In the genomic region with DNA sequence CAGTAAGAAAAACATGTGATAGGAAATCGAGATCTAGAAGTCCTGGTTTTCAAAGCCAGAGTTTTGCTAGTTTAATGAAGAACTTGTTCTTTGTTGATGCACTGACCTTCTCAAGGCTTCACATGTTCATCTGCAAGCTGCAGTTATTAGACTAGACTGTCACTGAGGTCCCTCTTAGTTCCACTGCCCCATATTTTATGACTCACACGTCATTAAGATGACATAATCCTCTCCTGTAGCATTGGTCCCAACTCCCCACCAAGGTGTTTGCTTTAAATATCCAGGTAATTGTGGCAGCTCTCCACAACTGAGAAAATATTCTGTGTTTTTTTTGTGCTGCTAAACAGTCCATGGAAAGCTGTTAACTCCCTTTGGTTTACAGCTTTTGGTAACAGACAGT, we compare ENCODE assay signal across 17 cellular contexts.
A peak's percentile ranks its signal among the peaks of the same experiment; 100 is the strongest.
DNase-seq lines count a peak whose midpoint lies in the region; ATAC-seq, FAIRE-seq and TF ChIP-seq lines count a peak whose summit lies in the region.
"Had no signal": no experiment of that assay in that cellular context is flagged by ENCODE, and none has a peak within 500 bp of the region (broad histone marks: within the 10 kb centered on the region; RNA-seq: fewer than 3 reads in every experiment).

No MANE protein-coding gene starts in this region.

- H3K4me3 ChIP-seq in hepatocyte = no peak overlapping the region
- H3K4me3 ChIP-seq: BLaER1, GM23248, HAP-1 had no signal

- H3K36me3 ChIP-seq in hepatocyte (replicated peaks; ENCODE audit: insufficient read depth, low read depth) = no peaks in the 10 kb centered on the region
- H3K36me3 ChIP-seq: BLaER1, HAP-1 had no signal

- no peaks in the 10 kb centered on the region for H3K9me3 ChIP-seq in hepatocyte (ENCODE audit: low read depth)
- H3K9me3 ChIP-seq: HAP-1 had no signal

- FAIRE-seq in D721Med (lab: Jason Lieb, UNC) = no peak
- FAIRE-seq: G401.6, GM12891 had no signal

- no peak overlapping the region for H3K4me2 ChIP-seq in hepatocyte
- H3K4me2 ChIP-seq: BLaER1 had no signal

- no peaks in the 10 kb centered on the region for H4K20me1 ChIP-seq in hepatocyte (ENCODE audit: insufficient read depth, poor library complexity, severe bottlenecking)
- H4K20me1 ChIP-seq: BLaER1 had no signal

- ATAC-seq in HG03439 (IDR thresholded peaks at IDR 0.05; ENCODE audit: unreplicated experiment) (no peak), GM18520 (IDR thresholded peaks at IDR 0.05; ENCODE audit: unreplicated experiment) (no peak)

- peaks cover 8% of the 10 kb centered on the region for H3K4me1 ChIP-seq in hepatocyte (ENCODE audit: insufficient read depth)
- H3K4me1 ChIP-seq: BLaER1, HAP-1 had no signal

- no peaks in the 10 kb centered on the region for H3K27me3 ChIP-seq in hepatocyte
- H3K27me3 ChIP-seq: BLaER1 had no signal

- peak overlapping the region; percentile 65 for H3K27ac ChIP-seq in hepatocyte
- H3K27ac ChIP-seq: BLaER1, GM23248, HL-60 had no signal

- DNase-seq in NCI-H748 (lab: John Stamatoyannopoulos, UW; ENCODE audit: unreplicated experiment) = peak; percentile 54
- DNase-seq in NCI-H748 treated with DMSO at 0.1 percent for 48 hours (lab: John Stamatoyannopoulos, UW) = no peak
- DNase-seq in DMS53 treated with DMSO at 0.1 percent for 48 hours (lab: John Stamatoyannopoulos, UW; ENCODE audit: unreplicated experiment) = peak; percentile 35
- DNase-seq in SK-MEL-5 (ENCODE audit: low read depth, low spot score) = peak; percentile 14
- DNase-seq in hepatocyte (ENCODE audit: low spot score) = peak; percentile 16
- no peak for DNase-seq in D721Med (ENCODE audit: insufficient read length, low spot score)
- DNase-seq: 8988T; CD4-positive, alpha-beta memory T cell; GM23248; IMR-90 had no signal

- TF ChIP-seq CTCF in hepatocyte (IDR thresholded peaks at IDR 0.05; ENCODE audit: poor library complexity) = no peak
- no peak for TF ChIP-seq CTCF in D721Med (IDR thresholded peaks at IDR 0.05; ENCODE audit: insufficient read depth, missing control alignments)

- 67% methylated on average over 2 of the region's 2 CpGs for WGBS in hepatocyte (ENCODE audit: low lambda C conversion rate, missing lambda C conversion rate)

- no peak overlapping the region for H2AFZ ChIP-seq in hepatocyte
- H2AFZ ChIP-seq: GM23248 had no signal

- in situ Hi-C loops in SK-MEL-5 (cut with HindIII; ENCODE audit: low pct_unique_long_range_greater_than_20kb, low sequenced_read_pairs) = no loop called here

- H3K9me2 ChIP-seq in hepatocyte (replicated peaks; ENCODE audit: insufficient read depth) = no peaks in the 10 kb centered on the region

- no peaks in the 10 kb centered on the region for H3K79me2 ChIP-seq in hepatocyte

Comparison
In these comparisons a context has a peak if more than half of its experiments do, and no peak if none do; other contexts are left out.
1. DNase-seq: peak in NCI-H748 (single experiment), DMS53 treated with DMSO at 0.1 percent for 48 hours (single experiment), SK-MEL-5 (single experiment) and hepatocyte (single experiment); none in NCI-H748 treated with DMSO at 0.1 percent for 48 hours (single experiment) and D721Med (single experiment).